Comparison of ENCODE assay signal across 25 cellular contexts in the genomic region with DNA sequence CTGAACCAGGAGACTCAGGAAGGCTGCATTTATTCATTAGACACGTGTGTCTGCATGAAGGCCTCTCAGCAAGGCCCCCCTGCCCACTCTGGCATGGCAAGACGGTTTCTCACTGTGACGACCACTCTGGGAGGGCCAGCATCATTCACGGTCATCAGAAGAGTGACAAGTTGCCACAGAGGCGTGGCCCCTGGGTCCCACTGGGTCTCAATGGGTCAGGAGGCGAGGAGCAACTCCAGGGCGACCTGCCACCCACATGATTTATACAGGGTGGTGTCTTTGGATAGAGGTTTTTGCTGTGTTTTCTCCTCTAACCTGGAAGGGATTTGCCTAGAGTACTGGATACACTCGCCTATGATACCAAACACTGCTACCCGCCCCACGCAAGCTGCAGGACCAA.
DNase-seq lines count a peak whose midpoint lies in the region; ATAC-seq and TF ChIP-seq lines count a peak whose summit lies in the region.
"Had no signal": no experiment of that assay in that cellular context is flagged by ENCODE, and none has a peak within 500 bp of the region (broad histone marks: within the 10 kb centered on the region; RNA-seq: fewer than 3 reads in every experiment).

No MANE protein-coding gene starts in this region.

- peak overlapping the region; percentile 88 for H3K27ac Mint-ChIP-seq in stimulated activated memory B cell treated with anti-CD40 and anti-IgM and Interleukin-4, amounts not matched to agents 10 μg/mL and 1 μg/mL and 100 μg/mL, for 72 hours

- H3K27ac ChIP-seq in VCaP = peak overlapping the region; percentile 80
- H3K27ac ChIP-seq: BLaER1, KMS-11, PC-9 had no signal

- intact Hi-C loops in posterior vena cava (cut with DNase I) = loop anchor here in 1 of 2 donors (2.0 kb wide), 1 partner anchor 138 kb away; no protein-coding TSS in a partner anchor

- peak; percentile 57 for DNase-seq in activated effector memory CD4-positive, alpha-beta T cell treated with anti-CD3 and anti-CD28 coated beads, Interleukin-2, amount 50 U/mL, for 16 hours
- DNase-seq in activated effector memory CD4-positive, alpha-beta T cell treated with Interleukin-2 at 50 U/mL for 16 hours = no peak
- DNase-seq in posterior vena cava (ENCODE audit: low spot score) = peak; percentile 71
- no peak for DNase-seq in left lobe of liver (ENCODE audit: low spot score)
- no peak for DNase-seq in germinal center (ENCODE audit: low spot score)
- DNase-seq in mucosa of gallbladder (ENCODE audit: low spot score) = no peak
- DNase-seq: 8988T; ACHN; CD4-positive, CD25-positive, alpha-beta regulatory T cell; DMS153; DND-41; IMR-90; NCI-H1048; NCI-H1417 treated with DMSO at 0.1 percent for 48 hours; NCI-H1694 treated with DMSO at 0.1 percent for 48 hours; NCI-H2081; NCI-H2227 treated with DMSO at 0.1 percent for 48 hours; NCI-H526 treated with DMSO at 0.1 percent for 48 hours; PC-9 had no signal

- peaks cover 71% of the 10 kb centered on the region for H3K36me3 Mint-ChIP-seq in stimulated activated memory B cell treated with anti-CD40 and anti-IgM and Interleukin-4, amounts not matched to agents 10 μg/mL and 1 μg/mL and 100 μg/mL, for 72 hours

- no peaks in the 10 kb centered on the region for H3K27me3 Mint-ChIP-seq in stimulated activated memory B cell treated with anti-CD40 and anti-IgM and Interleukin-4, amounts not matched to agents 10 μg/mL and 1 μg/mL and 100 μg/mL, for 72 hours
- H3K27me3 Mint-ChIP-seq: CD4-positive, CD25-positive, alpha-beta regulatory T cell had no signal

- H3K4me1 Mint-ChIP-seq in stimulated activated memory B cell treated with anti-CD40 and anti-IgM and Interleukin-4, amounts not matched to agents 10 μg/mL and 1 μg/mL and 100 μg/mL, for 72 hours = peaks cover 55% of the 10 kb centered on the region

- ATAC-seq in stimulated activated memory B cell treated with anti-CD40 and anti-IgM and Interleukin-4, amounts not matched to agents 10 μg/mL and 1 μg/mL and 100 μg/mL, for 72 hours = no peak
- no peak for ATAC-seq in left lobe of liver
- ATAC-seq: HCT116, Right ventricle myocardium inferior had no signal

- TF ChIP-seq CTCF in VCaP (conservative IDR thresholded peaks at IDR 0.05) = no peak

- H3K4me3 Mint-ChIP-seq in stimulated activated memory B cell treated with anti-CD40 and anti-IgM and Interleukin-4, amounts not matched to agents 10 μg/mL and 1 μg/mL and 100 μg/mL, for 72 hours = no peak overlapping the region

- H3K9me3 Mint-ChIP-seq in stimulated activated memory B cell treated with anti-CD40 and anti-IgM and Interleukin-4, amounts not matched to agents 10 μg/mL and 1 μg/mL and 100 μg/mL, for 72 hours = peaks cover 18% of the 10 kb centered on the region

Comparison
In these comparisons a context has a peak if more than half of its experiments do, and no peak if none do; other contexts are left out.
1. DNase-seq: peak in activated effector memory CD4-positive, alpha-beta T cell treated with anti-CD3 and anti-CD28 coated beads, Interleukin-2, amount 50 U/mL, for 16 hours (single experiment) and posterior vena cava (single experiment); none in activated effector memory CD4-positive, alpha-beta T cell treated with Interleukin-2 at 50 U/mL for 16 hours (single experiment), left lobe of liver (single experiment), germinal center (single experiment) and mucosa of gallbladder (single experiment).